16 cellular contexts compared by ENCODE assay signal in genomic region chr17:38637951-38638350, GRCh38. TPM values are rescaled to one million over a fixed set of nuclear protein-coding genes. Genes with fewer than 3 reads are reported as not detected.
DNase-seq lines count a peak whose midpoint lies in the region; ATAC-seq and TF ChIP-seq lines count a peak whose summit lies in the region.
"Had no signal": no experiment of that assay in that cellular context is flagged by ENCODE, and none has a peak within 500 bp of the region (broad histone marks: within the 10 kb centered on the region; RNA-seq: fewer than 3 reads in every experiment).

No MANE protein-coding gene starts in this region.

- no peak overlapping the region; a peak in 1 of 5 replicates for H3K4me3 Mint-ChIP-seq in H9
- H3K4me3 Mint-ChIP-seq in activated CD4-positive, alpha-beta T cell treated with anti-CD3 and anti-CD28 coated beads, Interleukin-2, amount 10 ng/mL, durations not matched to agents 24 days and 14 days: no peak overlapping the region
- H3K4me3 Mint-ChIP-seq: CD4-positive, alpha-beta memory T cell; GM23338 had no signal

- H3K27ac ChIP-seq in H9 (ENCODE audit: insufficient read length, low read depth, low read length) (no peak overlapping the region), HCT116 (ENCODE audit: low read depth, low read length) (no peak overlapping the region), mesendoderm (ENCODE audit: low read depth, low read length) (no peak overlapping the region)

- POLR2A ChIA-PET in HCT116 (lab: Charles Lee): no interaction called here

- no peak overlapping the region for H3K9ac ChIP-seq in H9 (ENCODE audit: extremely low read depth, insufficient read length, low read length)
- no peak overlapping the region for H3K9ac ChIP-seq in HCT116 (ENCODE audit: low read length)
- H3K9ac ChIP-seq in mesendoderm (ENCODE audit: low read length): no peak overlapping the region

- H2BK5ac ChIP-seq in H9 (ENCODE audit: insufficient read length, low read length) (no peak overlapping the region), mesendoderm (ENCODE audit: low read length) (no peak overlapping the region)

- H3K27me3 ChIP-seq in H9 (ENCODE audit: insufficient read depth, low read length) (no peaks in the 10 kb centered on the region), HCT116 (ENCODE audit: insufficient read depth, low read length) (no peaks in the 10 kb centered on the region), mesendoderm (ENCODE audit: insufficient read depth, low read length, poor library complexity) (no peaks in the 10 kb centered on the region)

- ATAC-seq in HCT116 (no peak), HG03571 (IDR thresholded peaks at IDR 0.05; ENCODE audit: unreplicated experiment) (no peak)
- ATAC-seq: GM23338 had no signal

- H3K27ac Mint-ChIP-seq in H9: peak overlapping the region in 1 of 3 experiments; percentile 66; a peak in 1 of 7 replicates
- H3K27ac Mint-ChIP-seq in activated CD4-positive, alpha-beta T cell treated with anti-CD3 and anti-CD28 coated beads, Interleukin-2, amount 10 ng/mL, durations not matched to agents 24 days and 14 days: no peak overlapping the region
- H3K27ac Mint-ChIP-seq: GM23338 had no signal

- H3K36me3 ChIP-seq in HCT116 (ENCODE audit: control insufficient read depth in 1 of 2, insufficient read depth in 2 of 2, low read length in 2 of 2): no peaks in the 10 kb centered on the region
- H3K36me3 ChIP-seq in mesendoderm (ENCODE audit: control insufficient read depth, insufficient read depth, low read length): no peaks in the 10 kb centered on the region
- H3K36me3 ChIP-seq: HAP-1 had no signal

- TF ChIP-seq RAD21 in HCT116 (IDR thresholded peaks at IDR 0.05; ENCODE audit: low read depth): no peak

- no peak for TF ChIP-seq POLR2A in HCT116 (IDR thresholded peaks at IDR 0.05; ENCODE audit: borderline replicate concordance, extremely low read depth, insufficient read depth, insufficient read length)

- H2AK5ac ChIP-seq in H9 (ENCODE audit: insufficient read length, low read length) (no peak overlapping the region), mesendoderm (ENCODE audit: low read length) (no peak overlapping the region)

- H3K4me3 ChIP-seq in HCT116 (replicated peaks in 1 of 2; ENCODE audit: low read depth in 1 of 2, low read length in 2 of 2): no peak overlapping the region
- H3K4me3 ChIP-seq in mesendoderm (ENCODE audit: low read length): no peak overlapping the region
- H3K4me3 ChIP-seq: GM23338, HAP-1 had no signal

- peaks cover 10% of the 10 kb centered on the region in 2 experiments for H3K4me1 Mint-ChIP-seq in H9
- H3K4me1 Mint-ChIP-seq in activated CD4-positive, alpha-beta T cell treated with anti-CD3 and anti-CD28 coated beads, Interleukin-2, amount 10 ng/mL, durations not matched to agents 24 days and 14 days: no peaks in the 10 kb centered on the region
- H3K4me1 Mint-ChIP-seq: CD4-positive, alpha-beta memory T cell had no signal

- no peaks in the 10 kb centered on the region for H3K79me2 ChIP-seq in H9 (ENCODE audit: insufficient read depth, low read length)
- no peaks in the 10 kb centered on the region for H3K79me2 ChIP-seq in HCT116 (ENCODE audit: insufficient read depth, low read length)
- H3K79me2 ChIP-seq in mesendoderm (ENCODE audit: control insufficient read depth, insufficient read depth, low read length): no peaks in the 10 kb centered on the region

- no peak overlapping the region for H3K18ac ChIP-seq in H9 (ENCODE audit: insufficient read length, low read depth, low read length)
- H3K18ac ChIP-seq in mesendoderm (ENCODE audit: low read length): no peak overlapping the region

- no peaks in the 10 kb centered on the region; a peak in 1 of 7 replicates for H3K36me3 Mint-ChIP-seq in H9 (ENCODE audit: insufficient read depth in 1 of 3, low read depth in 3 of 3)
- H3K36me3 Mint-ChIP-seq in activated CD4-positive, alpha-beta T cell treated with anti-CD3 and anti-CD28 coated beads, Interleukin-2, amount 10 ng/mL, durations not matched to agents 24 days and 14 days (ENCODE audit: low read depth): no peaks in the 10 kb centered on the region
- H3K36me3 Mint-ChIP-seq: CD4-positive, alpha-beta memory T cell had no signal

- H3K9me3 ChIP-seq in H9 (ENCODE audit: control insufficient read depth, low read depth, low read length): no peaks in the 10 kb centered on the region
- H3K9me3 ChIP-seq in HCT116 (ENCODE audit: control insufficient read depth in 1 of 2, insufficient read depth in 1 of 2, low read depth in 1 of 2, low read length in 2 of 2): no peaks in the 10 kb centered on the region
- H3K9me3 ChIP-seq: HAP-1 had no signal

- H3K27me3 Mint-ChIP-seq in H9 (ENCODE audit: low read depth): peaks cover 2% of the 10 kb centered on the region
- peaks cover 18% of the 10 kb centered on the region for H3K27me3 Mint-ChIP-seq in activated CD4-positive, alpha-beta T cell treated with anti-CD3 and anti-CD28 coated beads, Interleukin-2, amount 10 ng/mL, durations not matched to agents 24 days and 14 days

- H3K79me1 ChIP-seq in H9 (ENCODE audit: insufficient read depth, low read depth, low read length, poor library complexity, severe bottlenecking): no peaks in the 10 kb centered on the region
- H3K79me1 ChIP-seq in mesendoderm (ENCODE audit: low read length): no peaks in the 10 kb centered on the region

- no peaks in the 10 kb centered on the region for H4K20me1 ChIP-seq in H9 (ENCODE audit: control insufficient read depth, insufficient read depth, insufficient read length)
- no peaks in the 10 kb centered on the region for H4K20me1 ChIP-seq in HCT116 (ENCODE audit: insufficient read depth)

- no peak overlapping the region for H3K4me2 ChIP-seq in H9 (ENCODE audit: insufficient read depth, insufficient read length, low read length)
- no peak overlapping the region for H3K4me2 ChIP-seq in HCT116 (ENCODE audit: low read length)
- H3K4me2 ChIP-seq in mesendoderm (ENCODE audit: low read length): no peak overlapping the region
- H3K4me2 ChIP-seq: GM23338 had no signal

- RAD21 ChIA-PET in HCT116 (lab: Charles Lee; ENCODE audit: low non-redundant PET in 1 of 2, low total read pairs in 2 of 2, uncharacterized antibody in 2 of 2, unreplicated experiment in 2 of 2): no interaction called here

- no peak overlapping the region for H3K4ac ChIP-seq in H9 (ENCODE audit: low read depth, low read length)
- no peak overlapping the region for H3K4ac ChIP-seq in mesendoderm (ENCODE audit: low read depth, low read length)

- no peak overlapping the region for H2BK15ac ChIP-seq in H9 (ENCODE audit: low read depth, low read length)
- no peak overlapping the region for H2BK15ac ChIP-seq in mesendoderm (replicated peaks; ENCODE audit: low read depth)

- H2BK120ac ChIP-seq in H9 (ENCODE audit: low read depth, low read length, poor library complexity, severe bottlenecking) (no peak overlapping the region), mesendoderm (ENCODE audit: low read depth, low read length) (no peak overlapping the region)

- no CpG with 5 or more reads among the region's 4 CpGs for WGBS in H9 (ENCODE audit: extremely low coverage, insufficient read length, low lambda C conversion rate)
- WGBS in mesendoderm (ENCODE audit: extremely low coverage, insufficient coverage, low lambda C conversion rate): no CpG with 5 or more reads among the region's 4 CpGs

- H3K23me2 ChIP-seq in H9 (ENCODE audit: insufficient read length, low read depth, low read length, poor library complexity, severe bottlenecking): no peaks in the 10 kb centered on the region

- H3K4me1 ChIP-seq in H9 (ENCODE audit: insufficient read depth, low read length): no peaks in the 10 kb centered on the region
- H3K4me1 ChIP-seq in HCT116 (ENCODE audit: control insufficient read depth in 1 of 2, insufficient read depth in 2 of 2, low read length in 2 of 2): peaks cover 5 to 8% of the 10 kb centered on the region in 2 experiments; a peak in 3 of 4 replicates
- H3K4me1 ChIP-seq in mesendoderm (ENCODE audit: control insufficient read depth, low read depth, low read length): no peaks in the 10 kb centered on the region
- H3K4me1 ChIP-seq: HAP-1 had no signal

- CTCF ChIA-PET in HCT116 (lab: Charles Lee): interaction anchor here (0.7 kb wide), 1 partner anchor 183 kb away, joined by 3 read pairs; no protein-coding TSS in a partner anchor

- H3K14ac ChIP-seq in H9 (ENCODE audit: insufficient read depth, low read length): no peak overlapping the region

- no peak overlapping the region for H3T11ph ChIP-seq in H9 (ENCODE audit: low read length)

- intact Hi-C loops in HCT116 (cut with micrococcal nuclease): no loop called here
- intact Hi-C loops in activated CD4-positive, alpha-beta T cell treated with anti-CD3 and anti-CD28 coated beads, Interleukin-2, amount 10 ng/mL, durations not matched to agents 24 days and 14 days (cut with micrococcal nuclease): no loop called here

- H4K8ac ChIP-seq in H9 (replicated peaks; ENCODE audit: insufficient read length, low read depth, low read length) (no peak overlapping the region), mesendoderm (ENCODE audit: low read depth, low read length) (no peak overlapping the region)

- no peaks in the 10 kb centered on the region; a peak in 2 of 5 replicates for H3K9me3 Mint-ChIP-seq in H9
- H3K9me3 Mint-ChIP-seq in activated CD4-positive, alpha-beta T cell treated with anti-CD3 and anti-CD28 coated beads, Interleukin-2, amount 10 ng/mL, durations not matched to agents 24 days and 14 days: no peaks in the 10 kb centered on the region

- peak; percentile 17 for DNase-seq in H9
- no peak for DNase-seq in HCT116 (ENCODE audit: low read depth, low spot score)
- no peak for DNase-seq in mesendoderm
- DNase-seq in activated CD4-positive, alpha-beta T cell treated with anti-CD3 and anti-CD28 coated beads, Interleukin-2, amount 10 ng/mL, durations not matched to agents 24 days and 14 days: no peak
- no peak for DNase-seq in foreskin melanocyte
- DNase-seq: C1 segment of cervical spinal cord; Calu3; CD4-positive, alpha-beta memory T cell; COR-L47; DMS53; DMS79 treated with DMSO at 0.1 percent for 48 hours; GF-D8 had no signal

- H3K9me2 ChIP-seq in HCT116 (ENCODE audit: insufficient read depth): no peaks in the 10 kb centered on the region

- H3K23ac ChIP-seq in H9 (ENCODE audit: insufficient read length, low read depth, low read length): no peak overlapping the region
- H3K23ac ChIP-seq in mesendoderm (ENCODE audit: low read length): no peak overlapping the region

- no peak overlapping the region for H2BK12ac ChIP-seq in H9 (ENCODE audit: insufficient read length, low read depth, low read length)

- BruUV-seq in HCT116 (replicated peaks; lab: Mats Ljungman, UMichigan): no TSS peak

- H4K5ac ChIP-seq in H9 (ENCODE audit: insufficient read length, low read depth, low read length) (no peak overlapping the region), mesendoderm (ENCODE audit: low read length) (no peak overlapping the region)

- no peak overlapping the region for H3K56ac ChIP-seq in H9 (ENCODE audit: insufficient read length, low read depth, low read length)
- peak overlapping the region; percentile 34 for H3K56ac ChIP-seq in mesendoderm (ENCODE audit: low read length)

- H2BK20ac ChIP-seq in H9 (ENCODE audit: low read depth, low read length, poor library complexity, severe bottlenecking): no peak overlapping the region

- H2AFZ ChIP-seq in H9 (ENCODE audit: low read length): no peak overlapping the region
- peak overlapping the region; percentile 63 for H2AFZ ChIP-seq in HCT116 (ENCODE audit: low read depth, low read length, poor library complexity, severe bottlenecking)

- no peak overlapping the region for H4K91ac ChIP-seq in H9 (ENCODE audit: insufficient read length, low read depth, low read length)

- TF ChIP-seq CTCF in H9 (conservative IDR thresholded peaks at IDR 0.05) (no peak), HCT116 (IDR thresholded peaks at IDR 0.05 in 2 of 3, conservative IDR thresholded peaks at IDR 0.05 in 1 of 3; ENCODE audit: borderline replicate concordance in 1 of 3, insufficient read depth in 1 of 3, low read depth in 2 of 3, low read length in 2 of 3) (no peak)

RNA-seq across cellular contexts. Expression of gene SRCIN1, which starts 32.2 kb away (rescaled TPM):
- 6.7 and 6.9 TPM in 2 replicates for total RNA-seq in H9 (2021)
- 10.5 TPM for total RNA-seq in HCT116 (2021; ENCODE audit: unreplicated experiment)
- 5.3 and 6.6 TPM in 2 replicates for polyA plus RNA-seq in HCT116 (2012)
- polyA plus RNA-seq in mesendoderm (2013, experiment 1 of 2): 1.5 TPM
- 0.97 TPM for polyA plus RNA-seq in mesendoderm (2013, experiment 2 of 2)
- 0.21 and 0.26 TPM in 2 replicates for total RNA-seq in activated CD4-positive, alpha-beta T cell treated with anti-CD3 and anti-CD28 coated beads, Interleukin-2, amount 10 ng/mL, durations not matched to agents 24 days and 14 days
- polyA plus RNA-seq: BJ; CD4-positive, alpha-beta memory T cell had no signal

RNA-seq across cellular contexts. Expression of gene EPOP, which starts 36.8 kb away (rescaled TPM):
- total RNA-seq in H9 (2021): 5.9 and 6.1 TPM in 2 replicates
- total RNA-seq in HCT116 (2021; ENCODE audit: unreplicated experiment): 37.9 TPM
- polyA plus RNA-seq in HCT116 (2012): 15.2 and 19.0 TPM in 2 replicates
- polyA plus RNA-seq in mesendoderm (2013, experiment 1 of 2): 1.3 TPM
- polyA plus RNA-seq in mesendoderm (2013, experiment 2 of 2): 1.3 TPM
- 52.1 and 54.9 TPM in 2 replicates for total RNA-seq in activated CD4-positive, alpha-beta T cell treated with anti-CD3 and anti-CD28 coated beads, Interleukin-2, amount 10 ng/mL, durations not matched to agents 24 days and 14 days
- polyA plus RNA-seq: CD4-positive, alpha-beta memory T cell had no signal
